Comparison of ENCODE assay signal across 2 cellular contexts in the genomic region with DNA sequence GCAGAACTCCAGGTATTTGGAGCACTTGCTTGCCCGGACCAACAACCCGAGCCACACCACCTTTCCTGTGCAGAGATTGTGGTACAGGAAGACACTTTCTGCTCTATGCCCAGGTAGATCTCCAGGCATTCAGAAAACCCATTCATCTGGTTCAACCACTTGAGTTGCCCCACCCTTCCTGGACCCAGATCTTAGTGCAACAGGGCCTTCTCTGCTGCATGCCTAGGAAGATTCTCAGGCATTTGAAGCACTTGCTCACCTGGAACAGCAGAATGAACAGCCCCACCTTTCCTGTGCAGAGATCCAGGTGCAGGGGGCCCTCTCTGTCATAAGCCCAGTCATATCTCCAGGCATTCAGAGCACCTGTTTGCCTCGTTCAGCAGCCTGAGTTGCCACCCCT.
TF ChIP-seq lines count a peak whose summit lies in the region.

No MANE protein-coding gene starts in this region.

TF ChIP-seq in IMR-90, 13 proteins besides CTCF, POLR2A, EP300 and RAD21:
- TF ChIP-seq MAFK (IDR thresholded peaks at IDR 0.05; ENCODE audit: low read depth, low read length) (no peak), RCOR1 (IDR thresholded peaks at IDR 0.05; ENCODE audit: insufficient replicate concordance, low read length) (no peak), CHD1 (IDR thresholded peaks at IDR 0.05; ENCODE audit: low read depth, low read length) (no peak), FOS (IDR thresholded peaks at IDR 0.05; ENCODE audit: low read depth, low read length) (no peak), CEBPB (IDR thresholded peaks at IDR 0.05; ENCODE audit: low read depth, low read length) (no peak), NFE2L2 (IDR thresholded peaks at IDR 0.05; ENCODE audit: low read depth, low read length) (no peak), MAZ (IDR thresholded peaks at IDR 0.05; ENCODE audit: borderline replicate concordance, low read depth, low read length) (no peak), BHLHE40 (IDR thresholded peaks at IDR 0.05; ENCODE audit: low read depth, low read length) (no peak), MXI1 (IDR thresholded peaks at IDR 0.05; ENCODE audit: borderline replicate concordance, low read depth, low read length) (no peak), SMC3 (IDR thresholded peaks at IDR 0.05; ENCODE audit: low read depth, low read length) (no peak), USF2 (IDR thresholded peaks at IDR 0.05; ENCODE audit: low read depth, low read length) (no peak), RFX5 (IDR thresholded peaks at IDR 0.05; ENCODE audit: low read depth, low read length) (no peak), ELK1 (IDR thresholded peaks at IDR 0.05; ENCODE audit: borderline replicate concordance, low read depth, low read length) (no peak)

TF ChIP-seq in HepG2, 621 proteins besides CTCF, POLR2A, EP300 and RAD21:
- TF ChIP-seq ZNF589 (CRISPR knock-in tag; conservative IDR thresholded peaks at IDR 0.05): no peak
- no peak for TF ChIP-seq FOXK2 (IDR thresholded peaks at IDR 0.05)
